1 cellular context compared by ENCODE assay signal in the genomic region with DNA sequence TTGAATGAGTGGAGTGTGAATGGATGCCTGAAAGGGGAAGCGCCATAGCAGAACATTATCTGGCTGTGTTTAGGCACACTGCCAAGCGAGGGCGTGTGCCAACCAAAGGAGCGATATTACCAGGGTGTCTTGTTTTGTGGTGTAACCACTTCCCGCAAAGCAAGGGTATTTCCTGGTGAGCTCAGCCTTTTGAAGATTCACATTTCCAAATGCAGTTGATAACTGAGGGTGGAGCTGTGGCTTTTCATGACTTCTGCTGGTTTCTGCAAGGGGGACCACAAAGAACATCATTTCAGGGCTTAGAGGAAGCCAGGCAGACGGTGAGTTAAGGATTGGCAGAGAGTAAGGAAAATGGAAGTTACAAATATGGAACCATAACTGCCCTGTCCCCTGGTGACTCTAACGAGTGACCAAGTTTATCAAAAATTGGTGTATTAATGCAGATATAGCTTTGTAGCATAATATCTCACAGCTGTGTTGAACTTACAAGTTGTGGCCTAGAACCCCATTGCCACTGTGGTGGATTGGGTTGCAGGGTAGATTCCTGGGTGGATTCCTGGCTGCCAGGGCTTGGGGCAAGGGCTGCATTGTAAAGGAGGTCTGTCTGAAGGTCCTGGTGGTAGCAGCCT.
A peak's percentile ranks its signal among the peaks of the same experiment; 100 is the strongest.
TF ChIP-seq lines count a peak whose summit lies in the region.

No MANE protein-coding gene starts in this region.

TF ChIP-seq in K562, 482 proteins besides CTCF, POLR2A, EP300 and RAD21 (continued from another document):
- TF ChIP-seq, protein P1, sequence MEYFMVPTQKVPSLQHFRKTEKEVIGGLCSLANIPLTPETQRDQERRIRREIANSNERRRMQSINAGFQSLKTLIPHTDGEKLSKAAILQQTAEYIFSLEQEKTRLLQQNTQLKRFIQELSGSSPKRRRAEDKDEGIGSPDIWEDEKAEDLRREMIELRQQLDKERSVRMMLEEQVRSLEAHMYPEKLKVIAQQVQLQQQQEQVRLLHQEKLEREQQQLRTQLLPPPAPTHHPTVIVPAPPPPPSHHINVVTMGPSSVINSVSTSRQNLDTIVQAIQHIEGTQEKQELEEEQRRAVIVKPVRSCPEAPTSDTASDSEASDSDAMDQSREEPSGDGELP (CRISPR knock-in tag; IDR thresholded peaks at IDR 0.05; ENCODE audit: borderline replicate concordance): no peak
- TF ChIP-seq MYC (IDR thresholded peaks at IDR 0.05; ENCODE audit: low read depth, low read length) (0 out of 2 replicates have a peak, but pooled peaks have one; percentile 12), MYC (CRISPR knock-in tag; IDR thresholded peaks at IDR 0.05; ENCODE audit: borderline replicate concordance, low read depth) (no peak)
